Comparison of ENCODE assay signal across 1 cellular context in genomic region chr17:57870283-57870635, GRCh38.
TF ChIP-seq lines count a peak whose summit lies in the region.

No MANE protein-coding gene starts in this region.

TF ChIP-seq in IMR-90, 13 proteins besides CTCF, POLR2A, EP300 and RAD21:
- no peak for TF ChIP-seq ELK1 (IDR thresholded peaks at IDR 0.05; ENCODE audit: borderline replicate concordance, low read depth, low read length)
- no peak for TF ChIP-seq MXI1 (IDR thresholded peaks at IDR 0.05; ENCODE audit: borderline replicate concordance, low read depth, low read length)
- no peak for TF ChIP-seq MAZ (IDR thresholded peaks at IDR 0.05; ENCODE audit: borderline replicate concordance, low read depth, low read length)
- TF ChIP-seq MAFK (IDR thresholded peaks at IDR 0.05; ENCODE audit: low read depth, low read length): no peak
- no peak for TF ChIP-seq USF2 (IDR thresholded peaks at IDR 0.05; ENCODE audit: low read depth, low read length)
- no peak for TF ChIP-seq FOS (IDR thresholded peaks at IDR 0.05; ENCODE audit: low read depth, low read length)
- TF ChIP-seq BHLHE40 (IDR thresholded peaks at IDR 0.05; ENCODE audit: low read depth, low read length): no peak
- no peak for TF ChIP-seq RFX5 (IDR thresholded peaks at IDR 0.05; ENCODE audit: low read depth, low read length)
- no peak for TF ChIP-seq CEBPB (IDR thresholded peaks at IDR 0.05; ENCODE audit: low read depth, low read length)
- no peak for TF ChIP-seq NFE2L2 (IDR thresholded peaks at IDR 0.05; ENCODE audit: low read depth, low read length)
- no peak for TF ChIP-seq RCOR1 (IDR thresholded peaks at IDR 0.05; ENCODE audit: insufficient replicate concordance, low read length)
- no peak for TF ChIP-seq CHD1 (IDR thresholded peaks at IDR 0.05; ENCODE audit: low read depth, low read length)
- no peak for TF ChIP-seq SMC3 (IDR thresholded peaks at IDR 0.05; ENCODE audit: low read depth, low read length)
TF ChIP-seq in IMR-90: peak in this region for 0.
